Comparison of ENCODE assay signal across 18 cellular contexts in genomic region chr10:131811239-131812011, GRCh38.
"Had no signal": no experiment of that assay in that cellular context is flagged by ENCODE, and none has a peak within 500 bp of the region (broad histone marks: within the 10 kb centered on the region; RNA-seq: fewer than 3 reads in every experiment).

No MANE protein-coding gene starts in this region.

- H3K9me3 ChIP-seq: adrenal gland, ascending aorta, gastroesophageal sphincter, heart left ventricle had no signal

- H3K4me3 ChIP-seq: adrenal gland, ascending aorta, gastroesophageal sphincter, heart left ventricle had no signal

- H3K36me3 ChIP-seq: adrenal gland, ascending aorta, brain microvascular endothelial cell, gastroesophageal sphincter, heart left ventricle had no signal

- ATAC-seq: gastroesophageal sphincter; heart left ventricle; left colon; natural killer cell treated with Interleukin-12 subunit alpha and Interleukin-12 subunit beta and Interleukin-15 and Interleukin-18, amount 100 ng/mL, for 72 hours had no signal

- H3K27me3 ChIP-seq: ascending aorta, brain microvascular endothelial cell had no signal

- H3K27ac ChIP-seq: adrenal gland, ascending aorta, brain microvascular endothelial cell, gastroesophageal sphincter, heart left ventricle, parathyroid adenoma had no signal

- DNase-seq: activated B cell treated with CpG ODN at 0.5 μM for 24 hours; activated CD4-positive, alpha-beta T cell treated with anti-CD3 and anti-CD28 coated beads for 4 hours; activated CD4-positive, alpha-beta T cell treated with anti-CD3 and anti-CD28 coated beads, Interleukin-2, amount 50 U/mL, for 48 hours; activated gamma-delta T cell treated with Interleukin-2 at 50 U/mL for 16 hours; activated T-cell treated with anti-CD3 and anti-CD28 coated beads, Interleukin-2, amount 50 U/mL, for 1 hour; brain microvascular endothelial cell; islet precursor cell; left colon; midbrain; stimulated activated CD4-positive, alpha-beta T cell treated with anti-CD3 and anti-CD28 coated beads, Interleukin-4, amount 100 ng/mL, for 1 hour; stimulated activated naive CD4-positive, alpha-beta T cell treated with Interleukin-2 at 50 U/mL for 16 hours; T1000 had no signal

- H3K4me1 ChIP-seq: adrenal gland, ascending aorta, gastroesophageal sphincter, heart left ventricle had no signal
